8 cellular contexts compared by ENCODE assay signal in the genomic region with DNA sequence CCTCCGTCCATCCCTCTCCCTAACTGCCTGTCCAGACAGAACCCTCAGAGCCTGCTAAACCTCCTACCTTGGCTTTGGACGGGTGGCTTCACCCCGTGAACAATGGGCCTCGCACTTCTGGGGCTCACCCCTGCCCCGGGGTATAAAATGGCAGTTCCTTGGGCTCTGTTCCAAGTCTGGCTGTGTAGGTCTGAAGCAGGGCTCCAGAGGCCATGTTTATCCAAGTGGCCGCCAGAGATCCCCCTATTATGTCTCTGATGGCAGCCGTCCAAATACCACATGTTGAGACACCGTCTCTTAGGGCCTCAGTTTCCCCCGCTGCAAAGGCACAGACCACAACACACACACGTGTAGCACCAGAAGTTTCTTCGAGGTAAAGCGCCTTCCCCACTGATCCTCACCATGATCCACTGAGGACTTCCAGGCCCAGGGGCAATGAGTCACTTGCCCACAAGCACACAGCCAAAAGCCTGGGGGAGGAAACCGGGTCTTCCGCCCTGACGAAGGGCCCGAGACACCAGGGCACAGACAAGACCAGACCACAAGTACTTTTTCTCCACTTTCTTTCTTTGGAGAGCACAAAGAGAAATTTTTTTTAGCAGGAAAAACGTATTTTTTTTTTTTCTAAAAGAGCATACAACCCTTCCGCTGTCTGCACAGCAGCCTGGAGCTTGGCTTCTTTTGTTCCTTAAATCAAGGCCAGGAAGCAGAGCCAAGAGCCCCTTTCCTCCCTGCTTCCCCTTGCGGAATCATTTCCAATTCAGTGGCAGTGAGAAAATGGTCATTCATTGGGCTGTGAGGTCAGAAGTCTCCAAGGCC. TPM values are rescaled to one million over a fixed set of nuclear protein-coding genes. Genes with fewer than 3 reads are reported as not detected.
DNase-seq lines count a peak whose midpoint lies in the region; ATAC-seq and TF ChIP-seq lines count a peak whose summit lies in the region.

No MANE protein-coding gene starts in this region.

- peak overlapping the region; percentile 78 for H3K27ac ChIP-seq in BLaER1

- no peaks in the 10 kb centered on the region for H3K27me3 ChIP-seq in BLaER1

- peak overlapping the region; percentile 81 for H3K4me2 ChIP-seq in BLaER1

- DNase-seq in NCI-H226 = peak; percentile 83
- peak; percentile 89 to 92 for DNase-seq in cardiac fibroblast (ENCODE audit: low read depth in 2 of 2)
- peak; percentile 46 for DNase-seq in midbrain (lab: John Stamatoyannopoulos, UW)
- DNase-seq in GM20000 (ENCODE audit: low spot score) = no peak
- no peak for DNase-seq in HT-29 (ENCODE audit: low spot score)

- peaks cover 4% of the 10 kb centered on the region; the same call in 1 of the 2 replicates for H3K9me3 ChIP-seq in BLaER1

- H3K4me3 ChIP-seq in BLaER1 (no peak overlapping the region; the same call in 1 of the 2 replicates), cardiac fibroblast (replicated peaks in 1 of 2; ENCODE audit: low read depth in 2 of 2, low read length in 2 of 2) (no peak overlapping the region)

- TF ChIP-seq CTCF in cardiac fibroblast (IDR thresholded peaks at IDR 0.05; ENCODE audit: low read depth, low read length) (no peak), GM20000 (IDR thresholded peaks at IDR 0.05; ENCODE audit: extremely low read depth, missing control alignments) (no peak)

- H4K20me1 ChIP-seq in BLaER1 = no peaks in the 10 kb centered on the region

- peak overlapping the region; percentile 74 for H3K9ac ChIP-seq in BLaER1

- no peak for ATAC-seq in GM21528 (IDR thresholded peaks at IDR 0.05; ENCODE audit: low FRiP score, unreplicated experiment)
- ATAC-seq in HG03108 (IDR thresholded peaks at IDR 0.05; ENCODE audit: unreplicated experiment) = no peak

- peaks cover 65% of the 10 kb centered on the region for H3K4me1 ChIP-seq in BLaER1

- no peaks in the 10 kb centered on the region for H3K36me3 ChIP-seq in BLaER1

RNA-seq across cellular contexts. Expression of gene CPNE5, which starts 11.8 kb away (rescaled TPM):
- total RNA-seq in HT-29 (2014; rRNA removed; shearing (Covaris generic)) = 0.10 TPM in 1 of 2 replicates, not detected in the other

RNA-seq across cellular contexts. Expression of gene PPIL1, which starts 47.1 kb away (rescaled TPM):
- 23.3 and 24.4 TPM in 2 replicates for total RNA-seq in HT-29 (2014; rRNA removed; shearing (Covaris generic))

RNA-seq across cellular contexts. Expression of gene C6orf89, which starts 58.3 kb away (rescaled TPM):
- 16.9 and 19.1 TPM in 2 replicates for total RNA-seq in HT-29 (2014; rRNA removed; shearing (Covaris generic))

Comparison
In these comparisons a context has a peak if more than half of its experiments do, and no peak if none do; other contexts are left out.
1. DNase-seq: peak in NCI-H226 (single experiment), cardiac fibroblast (2 of 2) and midbrain (single experiment); none in GM20000 (single experiment) and HT-29 (single experiment).